In the genomic region with DNA sequence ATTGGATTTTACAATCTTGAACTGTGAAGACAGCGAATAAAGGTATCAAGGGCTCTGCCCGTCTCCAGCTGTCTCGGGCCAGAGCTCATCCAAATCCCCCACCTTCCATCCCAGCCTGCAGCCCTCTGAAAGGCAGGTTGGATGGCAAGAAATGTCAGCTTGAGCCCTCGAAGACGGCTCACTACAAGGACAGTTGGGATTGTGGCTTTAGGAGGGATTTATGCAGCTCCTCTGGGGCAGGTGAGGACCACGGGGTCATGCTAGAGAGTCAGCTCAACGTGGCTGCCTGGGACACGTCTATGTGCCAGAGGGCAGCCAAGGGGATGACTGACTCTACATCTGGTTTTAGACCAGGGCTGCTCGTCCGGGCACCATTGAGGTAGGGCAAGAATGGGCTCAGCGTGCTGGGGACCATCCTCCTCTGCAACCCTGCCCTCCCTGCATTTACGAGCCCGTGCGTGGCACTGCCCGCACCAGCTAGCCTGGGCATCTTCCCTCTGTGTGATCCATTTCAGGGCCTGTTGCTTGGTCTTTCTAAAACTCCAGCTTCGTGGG, we compare ENCODE assay signal across 14 cellular contexts.
"Had no signal": no experiment of that assay in that cellular context is flagged by ENCODE, and none has a peak within 500 bp of the region (broad histone marks: within the 10 kb centered on the region; RNA-seq: fewer than 3 reads in every experiment).

No MANE protein-coding gene starts in this region.

- H3K27me3 ChIP-seq: colonic mucosa, esophagus squamous epithelium, neutrophil, right atrium auricular region had no signal

- H3K9me3 ChIP-seq: colonic mucosa, esophagus squamous epithelium, neutrophil, right atrium auricular region had no signal

- H3K27ac ChIP-seq: colonic mucosa, esophagus squamous epithelium, neutrophil, right atrium auricular region had no signal

- FAIRE-seq: small intestine, urothelium cell line had no signal

- H3K4me1 ChIP-seq: colonic mucosa, esophagus squamous epithelium had no signal

- DNase-seq: colonic mucosa; dermis blood vessel endothelial cell; esophagus squamous epithelium; foreskin fibroblast; head of caudate nucleus; hippocampal formation; mesendoderm; naive B cell; small intestine; stimulated activated CD4-positive, alpha-beta T cell treated with anti-CD3 and anti-CD28 coated beads, Interleukin-12 subunit alpha, Interleukin-12 subunit beta, amount 100 ng/mL, for 4 hours; stimulated activated naive CD4-positive, alpha-beta T cell had no signal

- H3K36me3 ChIP-seq: colonic mucosa, right atrium auricular region had no signal

- H3K4me3 ChIP-seq: colonic mucosa, esophagus squamous epithelium, right atrium auricular region had no signal
